Comparison of ENCODE assay signal across 28 cellular contexts in genomic region chr19:10092648-10093294, GRCh38. TPM values are rescaled to one million over a fixed set of nuclear protein-coding genes. Genes with fewer than 3 reads are reported as not detected.
DNase-seq lines count a peak whose midpoint lies in the region; ATAC-seq and TF ChIP-seq lines count a peak whose summit lies in the region.
"Had no signal": no experiment of that assay in that cellular context is flagged by ENCODE, and none has a peak within 500 bp of the region (broad histone marks: within the 10 kb centered on the region; RNA-seq: fewer than 3 reads in every experiment).

No MANE protein-coding gene starts in this region.

- H3K36me3 Mint-ChIP-seq in T-helper 1 cell treated with Interleukin-12 subunit alpha and Interleukin-12 subunit beta and Interleukin-4 antibody, amounts not matched to agents 30 μg/mL and 1 μg/mL, for 36 hours (ENCODE audit: low read depth), result peaks cover 36% of the 10 kb centered on the region
- peaks cover 64% of the 10 kb centered on the region for H3K36me3 Mint-ChIP-seq in activated T-helper 17 cell treated with anti-CD3 and anti-CD28 coated beads, Interleukin-2, amount 50 U/mL, for 72 hours (ENCODE audit: low read depth)

- WGBS in liver, result 87% methylated on average over 9 of the region's 9 CpGs

- H3K4me3 Mint-ChIP-seq in T-helper 1 cell treated with Interleukin-12 subunit alpha and Interleukin-12 subunit beta and Interleukin-4 antibody, amounts not matched to agents 30 μg/mL and 1 μg/mL, for 36 hours, result no peak overlapping the region
- no peak overlapping the region for H3K4me3 Mint-ChIP-seq in activated T-helper 17 cell treated with anti-CD3 and anti-CD28 coated beads, Interleukin-2, amount 50 U/mL, for 72 hours
- H3K4me3 Mint-ChIP-seq: naive thymus-derived CD8-positive, alpha-beta T cell had no signal

- no peak overlapping the region for H3K9ac ChIP-seq in liver (ENCODE audit: low read depth in 1 of 2, low read length in 2 of 2)

- H3K9me3 Mint-ChIP-seq in T-helper 1 cell treated with Interleukin-12 subunit alpha and Interleukin-12 subunit beta and Interleukin-4 antibody, amounts not matched to agents 30 μg/mL and 1 μg/mL, for 36 hours, result no peaks in the 10 kb centered on the region
- H3K9me3 Mint-ChIP-seq in activated T-helper 17 cell treated with anti-CD3 and anti-CD28 coated beads, Interleukin-2, amount 50 U/mL, for 72 hours, result no peaks in the 10 kb centered on the region
- H3K9me3 Mint-ChIP-seq: CD4-positive, alpha-beta memory T cell; naive thymus-derived CD8-positive, alpha-beta T cell had no signal

- H3K27me3 Mint-ChIP-seq in T-helper 1 cell treated with Interleukin-12 subunit alpha and Interleukin-12 subunit beta and Interleukin-4 antibody, amounts not matched to agents 30 μg/mL and 1 μg/mL, for 36 hours (ENCODE audit: low read depth), result no peaks in the 10 kb centered on the region
- H3K27me3 Mint-ChIP-seq in activated T-helper 17 cell treated with anti-CD3 and anti-CD28 coated beads, Interleukin-2, amount 50 U/mL, for 72 hours, result no peaks in the 10 kb centered on the region
- H3K27me3 Mint-ChIP-seq: CD4-positive, alpha-beta memory T cell; naive thymus-derived CD8-positive, alpha-beta T cell had no signal

- ATAC-seq in activated T-helper 17 cell treated with anti-CD3 and anti-CD28 coated beads, Interleukin-2, amount 50 U/mL, for 72 hours (replicated peaks), result no peak
- ATAC-seq: activated CD4-positive, CD25-positive, alpha-beta regulatory T cell treated with anti-CD3 and anti-CD28 coated beads, Interleukin-2, amount 50 U/mL, for 24 hours; naive thymus-derived CD8-positive, alpha-beta T cell had no signal

- no peak for TF ChIP-seq RAD21 in liver (IDR thresholded peaks at IDR 0.05)

- peaks cover 5% of the 10 kb centered on the region for H3K4me1 Mint-ChIP-seq in T-helper 1 cell treated with Interleukin-12 subunit alpha and Interleukin-12 subunit beta and Interleukin-4 antibody, amounts not matched to agents 30 μg/mL and 1 μg/mL, for 36 hours (ENCODE audit: low read depth)
- no peaks in the 10 kb centered on the region for H3K4me1 Mint-ChIP-seq in activated T-helper 17 cell treated with anti-CD3 and anti-CD28 coated beads, Interleukin-2, amount 50 U/mL, for 72 hours

- H3K27ac ChIP-seq in liver (ENCODE audit: low read depth in 1 of 2, low read length in 2 of 2), result peak overlapping the region; percentile 36 to 85
- H3K27ac ChIP-seq: 22Rv1, adrenal gland, brain microvascular endothelial cell, HL-60, PC-9, tibial nerve had no signal

- H3K9me3 ChIP-seq in liver (ENCODE audit: control insufficient read depth in 4 of 4, low read length in 3 of 4), result no peaks in the 10 kb centered on the region
- H3K9me3 ChIP-seq: adrenal gland had no signal

- H3K36me3 ChIP-seq in liver (ENCODE audit: control insufficient read depth in 4 of 4, insufficient read depth in 3 of 4, low read depth in 1 of 4, low read length in 3 of 4), result peaks cover 14 to 33% (median 25%) of the 10 kb centered on the region in 4 donors

- no peak overlapping the region for H3K4me3 ChIP-seq in liver (ENCODE audit: low read depth in 1 of 3, low read length in 3 of 3)
- H3K4me3 ChIP-seq: adrenal gland, PC-9, tibial nerve had no signal

- no peaks in the 10 kb centered on the region for H3K27me3 ChIP-seq in liver (ENCODE audit: control insufficient read depth in 4 of 4, insufficient read depth in 4 of 4, low read length in 3 of 4)
- H3K27me3 ChIP-seq: adrenal gland, brain microvascular endothelial cell, tibial nerve had no signal

- TF ChIP-seq CTCF in liver (IDR thresholded peaks at IDR 0.05; ENCODE audit: low read depth, low read length, missing input control), result no peak

- peak; percentile 22 for TF ChIP-seq POLR2A in GM18526 (IDR thresholded peaks at IDR 0.05; ENCODE audit: extremely low read depth, insufficient read length)

- peak overlapping the region; percentile 21 for H3K27ac Mint-ChIP-seq in T-helper 1 cell treated with Interleukin-12 subunit alpha and Interleukin-12 subunit beta and Interleukin-4 antibody, amounts not matched to agents 30 μg/mL and 1 μg/mL, for 36 hours
- peak overlapping the region; percentile 47 for H3K27ac Mint-ChIP-seq in activated T-helper 17 cell treated with anti-CD3 and anti-CD28 coated beads, Interleukin-2, amount 50 U/mL, for 72 hours

- DNase-seq in T-helper 1 cell, result no peak
- no peak for DNase-seq in stimulated activated CD4-positive, alpha-beta T cell treated with anti-CD3 and anti-CD28 coated beads, Interleukin-4, amount 100 ng/mL, for 24 hours
- DNase-seq in activated CD8-positive, alpha-beta memory T cell treated with anti-CD3 and anti-CD28 coated beads for 24 hours, result no peak
- no peak for DNase-seq in NCI-H774 (lab: John Stamatoyannopoulos, UW)
- DNase-seq: activated CD4-positive, alpha-beta T cell treated with anti-CD3 and anti-CD28 coated beads, Interleukin-2, amount 50 U/mL, for 48 hours; activated CD8-positive, alpha-beta memory T cell treated with anti-CD3 and anti-CD28 coated beads, Interleukin-2, amount 50 U/mL, for 48 hours; activated effector memory CD4-positive, alpha-beta T cell treated with anti-CD3 and anti-CD28 coated beads, Interleukin-2, amount 50 U/mL, for 16 hours; brain microvascular endothelial cell; CD4-positive, alpha-beta memory T cell; glutamatergic neuron; islet precursor cell; naive thymus-derived CD8-positive, alpha-beta T cell; NCI-H1694 treated with DMSO at 0.1 percent for 48 hours; NCI-H2171; NCI-H524; NK-92 treated with Interleukin-12 subunit alpha and Interleukin-12 subunit beta, amount 100 ng/mL, for 24 hours; PC-9; SHP77; stimulated activated CD8-positive, alpha-beta memory T cell treated with anti-CD3 and anti-CD28 coated beads, Interleukin-4, amount 100 ng/mL, for 48 hours had no signal

- peaks cover 22 to 60% (median 47%) of the 10 kb centered on the region in 4 donors for H3K4me1 ChIP-seq in liver (ENCODE audit: control insufficient read depth in 4 of 4, insufficient read depth in 4 of 4, low read length in 3 of 4)

TF ChIP-seq in liver, 16 proteins besides CTCF, POLR2A, EP300 and RAD21 (continues in another document):
- TF ChIP-seq FOXA1 (IDR thresholded peaks at IDR 0.05) (no peak), REST (IDR thresholded peaks at IDR 0.05) (no peak), NR2F2 (IDR thresholded peaks at IDR 0.05) (no peak), RXRA (IDR thresholded peaks at IDR 0.05) (no peak), MAX (IDR thresholded peaks at IDR 0.05) (no peak), HNF4A (conservative IDR thresholded peaks at IDR 0.05) (no peak)

RNA-seq across cellular contexts. Expression of gene SHFL, which starts 6.7 kb away (rescaled TPM):
- total RNA-seq in activated T-helper 17 cell treated with anti-CD3 and anti-CD28 coated beads, Interleukin-2, amount 50 U/mL, for 72 hours, result 10 to 100 TPM; 52.5 to 65.0 TPM
- total RNA-seq in liver, result 10 to 100 TPM; 13.1 to 87.5 TPM
- polyA plus RNA-seq in liver, result 100 to 1,000 TPM in 1 of 2 donors, 10 to 100 TPM in 1; 82.0 to 104 TPM

RNA-seq across cellular contexts. Expression of gene ANGPTL6, which starts 9.7 kb away (rescaled TPM):
- total RNA-seq in activated T-helper 17 cell treated with anti-CD3 and anti-CD28 coated beads, Interleukin-2, amount 50 U/mL, for 72 hours, result 10 to 100 TPM in 1 of 2 donors, 1 to 10 TPM in 1; 5.7 to 47.0 TPM
- total RNA-seq in liver, result 10 to 100 TPM in 1 of 2 donors, 1 to 10 TPM in 1; 7.8 to 10.5 TPM
- polyA plus RNA-seq in liver, result 10 to 100 TPM in 1 of 2 donors, 1 to 10 TPM in 1; 5.5 to 13.5 TPM
- total RNA-seq: PC-9 had no signal

RNA-seq across cellular contexts. Expression of gene PPAN, which starts 13.4 kb away (rescaled TPM):
- total RNA-seq in activated T-helper 17 cell treated with anti-CD3 and anti-CD28 coated beads, Interleukin-2, amount 50 U/mL, for 72 hours, result 100 to 1,000 TPM; 205 to 372 TPM
- total RNA-seq in liver, result 10 to 100 TPM; 10.4 to 18.1 TPM
- polyA plus RNA-seq in liver, result 10 to 100 TPM; 10.1 to 20.7 TPM

RNA-seq across cellular contexts. Expression of gene P2RY11, which starts 18.7 kb away (rescaled TPM):
- 100 to 1,000 TPM; 114 to 237 TPM for total RNA-seq in activated T-helper 17 cell treated with anti-CD3 and anti-CD28 coated beads, Interleukin-2, amount 50 U/mL, for 72 hours
- 1 to 10 TPM; 3.2 to 4.1 TPM for total RNA-seq in liver
- 1 to 10 TPM in 1 of 2 donors, under 1 TPM in 1; 0.68 to 5.3 TPM for polyA plus RNA-seq in liver

RNA-seq across cellular contexts. Expression of gene EIF3G, which starts 26.9 kb away (rescaled TPM):
- 100 to 1,000 TPM; 174 to 235 TPM for total RNA-seq in activated T-helper 17 cell treated with anti-CD3 and anti-CD28 coated beads, Interleukin-2, amount 50 U/mL, for 72 hours
- 10 to 100 TPM; 86.2 to 96.3 TPM for total RNA-seq in liver
- 10 to 100 TPM; 71.0 to 84.4 TPM for polyA plus RNA-seq in liver

Comparison
In these comparisons a context has a peak if more than half of its experiments do, and no peak if none do; other contexts are left out.
1. RNA of gene PPAN, which starts 13.4 kb away (total RNA-seq): 205 to 372 TPM in activated T-helper 17 cell treated with anti-CD3 and anti-CD28 coated beads, Interleukin-2, amount 50 U/mL, for 72 hours; 10.4 to 18.1 TPM in liver; every median in the first group is over 10 times any median in the second.